Comparison of ENCODE assay signal across 1 cellular context in the genomic region with DNA sequence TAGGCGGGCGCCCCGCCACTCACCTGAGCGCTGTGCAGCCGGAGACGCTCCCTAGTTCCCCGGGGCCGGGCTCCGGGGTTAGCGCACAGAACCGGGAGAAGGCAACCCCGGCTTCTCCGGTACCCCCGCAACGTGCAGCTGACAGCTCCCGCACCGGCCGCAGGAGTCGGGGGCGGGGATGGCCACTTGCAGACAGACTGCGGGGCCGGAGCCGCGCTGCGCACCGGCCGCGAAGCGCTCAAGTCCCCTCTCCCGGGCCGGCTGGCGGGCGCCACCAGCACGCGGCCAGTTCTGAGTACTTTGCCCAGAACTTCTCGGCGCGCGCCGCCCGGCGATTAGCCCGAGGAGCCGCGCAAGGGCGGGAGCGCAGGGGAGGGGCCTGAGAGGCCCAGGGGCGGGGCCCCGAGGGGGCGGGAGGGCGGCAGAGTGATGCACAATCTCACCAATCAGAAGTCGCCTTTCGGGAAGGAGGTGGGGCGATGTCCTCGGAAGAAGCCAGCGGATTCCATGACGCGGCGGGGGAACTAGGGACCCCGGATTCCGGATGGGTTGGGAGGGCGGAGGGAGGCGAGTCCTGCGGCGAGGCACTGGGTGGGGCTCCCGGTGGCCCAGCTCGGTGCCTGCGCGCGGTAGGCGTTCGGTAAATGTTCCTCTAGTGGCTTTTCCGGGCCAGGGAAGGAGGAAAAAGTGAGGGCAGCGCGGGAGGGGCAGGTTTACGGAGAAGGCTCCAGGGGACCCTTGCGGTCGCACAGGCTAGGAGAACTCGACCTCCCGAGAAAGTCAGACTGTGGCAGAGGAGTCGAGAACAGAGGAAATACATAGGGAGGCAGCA.
A peak's percentile ranks its signal among the peaks of the same experiment; 100 is the strongest.
TF ChIP-seq lines count a peak whose summit lies in the region.

A gene with protein sequence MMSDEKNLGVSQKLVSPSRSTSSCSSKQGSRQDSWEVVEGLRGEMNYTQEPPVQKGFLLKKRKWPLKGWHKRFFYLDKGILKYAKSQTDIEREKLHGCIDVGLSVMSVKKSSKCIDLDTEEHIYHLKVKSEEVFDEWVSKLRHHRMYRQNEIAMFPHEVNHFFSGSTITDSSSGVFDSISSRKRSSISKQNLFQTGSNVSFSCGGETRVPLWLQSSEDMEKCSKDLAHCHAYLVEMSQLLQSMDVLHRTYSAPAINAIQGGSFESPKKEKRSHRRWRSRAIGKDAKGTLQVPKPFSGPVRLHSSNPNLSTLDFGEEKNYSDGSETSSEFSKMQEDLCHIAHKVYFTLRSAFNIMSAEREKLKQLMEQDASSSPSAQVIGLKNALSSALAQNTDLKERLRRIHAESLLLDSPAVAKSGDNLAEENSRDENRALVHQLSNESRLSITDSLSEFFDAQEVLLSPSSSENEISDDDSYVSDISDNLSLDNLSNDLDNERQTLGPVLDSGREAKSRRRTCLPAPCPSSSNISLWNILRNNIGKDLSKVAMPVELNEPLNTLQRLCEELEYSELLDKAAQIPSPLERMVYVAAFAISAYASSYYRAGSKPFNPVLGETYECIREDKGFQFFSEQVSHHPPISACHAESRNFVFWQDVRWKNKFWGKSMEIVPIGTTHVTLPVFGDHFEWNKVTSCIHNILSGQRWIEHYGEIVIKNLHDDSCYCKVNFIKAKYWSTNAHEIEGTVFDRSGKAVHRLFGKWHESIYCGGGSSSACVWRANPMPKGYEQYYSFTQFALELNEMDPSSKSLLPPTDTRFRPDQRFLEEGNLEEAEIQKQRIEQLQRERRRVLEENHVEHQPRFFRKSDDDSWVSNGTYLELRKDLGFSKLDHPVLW (minus strand): TSS at position 316 of the 832 bp plus-strand sequence. CDS start 87,706 bp downstream, outside the sequence.

TF ChIP-seq in HepG2, 621 proteins besides CTCF, POLR2A, EP300 and RAD21 (continued from another document and continues in another):
- TF ChIP-seq, protein P1, sequence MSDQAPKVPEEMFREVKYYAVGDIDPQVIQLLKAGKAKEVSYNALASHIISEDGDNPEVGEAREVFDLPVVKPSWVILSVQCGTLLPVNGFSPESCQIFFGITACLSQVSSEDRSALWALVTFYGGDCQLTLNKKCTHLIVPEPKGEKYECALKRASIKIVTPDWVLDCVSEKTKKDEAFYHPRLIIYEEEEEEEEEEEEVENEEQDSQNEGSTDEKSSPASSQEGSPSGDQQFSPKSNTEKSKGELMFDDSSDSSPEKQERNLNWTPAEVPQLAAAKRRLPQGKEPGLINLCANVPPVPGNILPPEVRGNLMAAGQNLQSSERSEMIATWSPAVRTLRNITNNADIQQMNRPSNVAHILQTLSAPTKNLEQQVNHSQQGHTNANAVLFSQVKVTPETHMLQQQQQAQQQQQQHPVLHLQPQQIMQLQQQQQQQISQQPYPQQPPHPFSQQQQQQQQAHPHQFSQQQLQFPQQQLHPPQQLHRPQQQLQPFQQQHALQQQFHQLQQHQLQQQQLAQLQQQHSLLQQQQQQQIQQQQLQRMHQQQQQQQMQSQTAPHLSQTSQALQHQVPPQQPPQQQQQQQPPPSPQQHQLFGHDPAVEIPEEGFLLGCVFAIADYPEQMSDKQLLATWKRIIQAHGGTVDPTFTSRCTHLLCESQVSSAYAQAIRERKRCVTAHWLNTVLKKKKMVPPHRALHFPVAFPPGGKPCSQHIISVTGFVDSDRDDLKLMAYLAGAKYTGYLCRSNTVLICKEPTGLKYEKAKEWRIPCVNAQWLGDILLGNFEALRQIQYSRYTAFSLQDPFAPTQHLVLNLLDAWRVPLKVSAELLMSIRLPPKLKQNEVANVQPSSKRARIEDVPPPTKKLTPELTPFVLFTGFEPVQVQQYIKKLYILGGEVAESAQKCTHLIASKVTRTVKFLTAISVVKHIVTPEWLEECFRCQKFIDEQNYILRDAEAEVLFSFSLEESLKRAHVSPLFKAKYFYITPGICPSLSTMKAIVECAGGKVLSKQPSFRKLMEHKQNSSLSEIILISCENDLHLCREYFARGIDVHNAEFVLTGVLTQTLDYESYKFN (CRISPR knock-in tag; conservative IDR thresholded peaks at IDR 0.05), result no peak
- TF ChIP-seq KDM3A (CRISPR knock-in tag; IDR thresholded peaks at IDR 0.05; ENCODE audit: low read depth) (peak; percentile 39; the same call in 1 of the 2 replicates), SP2 (CRISPR knock-in tag; IDR thresholded peaks at IDR 0.05) (peak; percentile 93), ZNF652 (CRISPR knock-in tag; IDR thresholded peaks at IDR 0.05; ENCODE audit: borderline replicate concordance, low read depth) (no peak), RBAK (CRISPR knock-in tag; IDR thresholded peaks at IDR 0.05) (no peak), ZNF615 (CRISPR knock-in tag; IDR thresholded peaks at IDR 0.05; ENCODE audit: borderline replicate concordance) (no peak), ZNF740 (CRISPR knock-in tag; IDR thresholded peaks at IDR 0.05) (no peak), CENPX (CRISPR knock-in tag; IDR thresholded peaks at IDR 0.05) (no peak), ZFP1 (CRISPR knock-in tag; IDR thresholded peaks at IDR 0.05) (no peak), ZBTB33 (CRISPR knock-in tag; IDR thresholded peaks at IDR 0.05) (no peak), NFIC (IDR thresholded peaks at IDR 0.05; ENCODE audit: low read length) (no peak), FIP1L1 (IDR thresholded peaks at IDR 0.05; ENCODE audit: borderline replicate concordance, insufficient read depth, low read depth, low read length) (no peak), CHD4 (IDR thresholded peaks at IDR 0.05; ENCODE audit: borderline replicate concordance, low read length) (no peak), ZNF619 (CRISPR knock-in tag; IDR thresholded peaks at IDR 0.05) (no peak), ZNF761 (CRISPR knock-in tag; conservative IDR thresholded peaks at IDR 0.05) (0 out of 2 replicates have a peak, but pooled peaks have one; percentile 33), ZNF792 (CRISPR knock-in tag; IDR thresholded peaks at IDR 0.05) (no peak; the same call in 1 of the 2 replicates), JUN (CRISPR knock-in tag; IDR thresholded peaks at IDR 0.05) (no peak), ADNP (CRISPR knock-in tag; IDR thresholded peaks at IDR 0.05) (no peak), ZNF30 (CRISPR knock-in tag; IDR thresholded peaks at IDR 0.05) (no peak), RBM22 (optimal IDR thresholded peaks at IDR 0.05; ENCODE audit: low read length) (no peak), DPF2 (CRISPR knock-in tag; IDR thresholded peaks at IDR 0.05; ENCODE audit: borderline replicate concordance, low read depth) (no peak), MXI1 (IDR thresholded peaks at IDR 0.05; ENCODE audit: borderline replicate concordance, low read depth, low read length) (peak; percentile 75; the same call in 2 of the 3 replicates), ZNF747 (CRISPR knock-in tag; IDR thresholded peaks at IDR 0.05; ENCODE audit: borderline replicate concordance) (peak; percentile 77), GTF3A (CRISPR knock-in tag; conservative IDR thresholded peaks at IDR 0.05) (no peak), ZNF292 (CRISPR knock-in tag; IDR thresholded peaks at IDR 0.05; ENCODE audit: borderline replicate concordance, low read depth) (no peak), FOXP1 (IDR thresholded peaks at IDR 0.05) (no peak), FOXP1 (CRISPR knock-in tag; IDR thresholded peaks at IDR 0.05) (no peak), ZSCAN31 (CRISPR knock-in tag; IDR thresholded peaks at IDR 0.05; ENCODE audit: low read depth) (peak; percentile 84), NPAS2 (CRISPR knock-in tag; IDR thresholded peaks at IDR 0.05; ENCODE audit: borderline replicate concordance) (no peak), MXD1 (CRISPR knock-in tag; IDR thresholded peaks at IDR 0.05) (peak; percentile 94)
- TF ChIP-seq, protein P2, sequence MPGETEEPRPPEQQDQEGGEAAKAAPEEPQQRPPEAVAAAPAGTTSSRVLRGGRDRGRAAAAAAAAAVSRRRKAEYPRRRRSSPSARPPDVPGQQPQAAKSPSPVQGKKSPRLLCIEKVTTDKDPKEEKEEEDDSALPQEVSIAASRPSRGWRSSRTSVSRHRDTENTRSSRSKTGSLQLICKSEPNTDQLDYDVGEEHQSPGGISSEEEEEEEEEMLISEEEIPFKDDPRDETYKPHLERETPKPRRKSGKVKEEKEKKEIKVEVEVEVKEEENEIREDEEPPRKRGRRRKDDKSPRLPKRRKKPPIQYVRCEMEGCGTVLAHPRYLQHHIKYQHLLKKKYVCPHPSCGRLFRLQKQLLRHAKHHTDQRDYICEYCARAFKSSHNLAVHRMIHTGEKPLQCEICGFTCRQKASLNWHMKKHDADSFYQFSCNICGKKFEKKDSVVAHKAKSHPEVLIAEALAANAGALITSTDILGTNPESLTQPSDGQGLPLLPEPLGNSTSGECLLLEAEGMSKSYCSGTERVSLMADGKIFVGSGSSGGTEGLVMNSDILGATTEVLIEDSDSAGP (CRISPR knock-in tag; IDR thresholded peaks at IDR 0.05; ENCODE audit: borderline replicate concordance), result 0 out of 2 replicates have a peak, but pooled peaks have one; percentile 28
- TF ChIP-seq, protein P3, sequence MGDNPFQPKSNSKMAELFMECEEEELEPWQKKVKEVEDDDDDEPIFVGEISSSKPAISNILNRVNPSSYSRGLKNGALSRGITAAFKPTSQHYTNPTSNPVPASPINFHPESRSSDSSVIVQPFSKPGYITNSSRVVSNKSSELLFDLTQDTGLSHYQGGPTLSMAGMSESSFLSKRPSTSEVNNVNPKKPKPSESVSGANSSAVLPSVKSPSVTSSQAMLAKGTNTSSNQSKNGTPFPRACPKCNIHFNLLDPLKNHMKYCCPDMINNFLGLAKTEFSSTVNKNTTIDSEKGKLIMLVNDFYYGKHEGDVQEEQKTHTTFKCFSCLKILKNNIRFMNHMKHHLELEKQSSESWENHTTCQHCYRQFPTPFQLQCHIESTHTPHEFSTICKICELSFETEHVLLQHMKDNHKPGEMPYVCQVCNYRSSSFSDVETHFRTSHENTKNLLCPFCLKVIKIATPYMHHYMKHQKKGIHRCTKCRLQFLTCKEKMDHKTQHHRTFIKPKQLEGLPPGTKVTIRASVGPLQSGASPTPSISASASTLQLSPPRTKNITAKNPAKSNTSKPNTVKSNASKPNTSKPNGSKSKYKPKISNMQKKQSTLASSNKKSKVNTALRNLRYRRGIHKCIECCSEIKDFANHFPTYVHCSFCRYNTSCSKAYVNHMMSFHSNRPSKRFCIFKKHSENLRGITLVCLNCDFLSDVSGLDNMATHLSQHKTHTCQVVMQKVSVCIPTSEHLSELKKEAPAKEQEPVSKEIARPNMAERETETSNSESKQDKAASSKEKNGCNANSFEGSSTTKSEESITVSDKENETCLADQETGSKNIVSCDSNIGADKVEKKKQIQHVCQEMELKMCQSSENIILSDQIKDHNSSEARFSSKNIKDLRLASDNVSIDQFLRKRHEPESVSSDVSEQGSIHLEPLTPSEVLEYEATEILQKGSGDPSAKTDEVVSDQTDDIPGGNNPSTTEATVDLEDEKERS (CRISPR knock-in tag; IDR thresholded peaks at IDR 0.05), result peak; percentile 20; the same call in 1 of the 2 replicates
- TF ChIP-seq, protein P4, sequence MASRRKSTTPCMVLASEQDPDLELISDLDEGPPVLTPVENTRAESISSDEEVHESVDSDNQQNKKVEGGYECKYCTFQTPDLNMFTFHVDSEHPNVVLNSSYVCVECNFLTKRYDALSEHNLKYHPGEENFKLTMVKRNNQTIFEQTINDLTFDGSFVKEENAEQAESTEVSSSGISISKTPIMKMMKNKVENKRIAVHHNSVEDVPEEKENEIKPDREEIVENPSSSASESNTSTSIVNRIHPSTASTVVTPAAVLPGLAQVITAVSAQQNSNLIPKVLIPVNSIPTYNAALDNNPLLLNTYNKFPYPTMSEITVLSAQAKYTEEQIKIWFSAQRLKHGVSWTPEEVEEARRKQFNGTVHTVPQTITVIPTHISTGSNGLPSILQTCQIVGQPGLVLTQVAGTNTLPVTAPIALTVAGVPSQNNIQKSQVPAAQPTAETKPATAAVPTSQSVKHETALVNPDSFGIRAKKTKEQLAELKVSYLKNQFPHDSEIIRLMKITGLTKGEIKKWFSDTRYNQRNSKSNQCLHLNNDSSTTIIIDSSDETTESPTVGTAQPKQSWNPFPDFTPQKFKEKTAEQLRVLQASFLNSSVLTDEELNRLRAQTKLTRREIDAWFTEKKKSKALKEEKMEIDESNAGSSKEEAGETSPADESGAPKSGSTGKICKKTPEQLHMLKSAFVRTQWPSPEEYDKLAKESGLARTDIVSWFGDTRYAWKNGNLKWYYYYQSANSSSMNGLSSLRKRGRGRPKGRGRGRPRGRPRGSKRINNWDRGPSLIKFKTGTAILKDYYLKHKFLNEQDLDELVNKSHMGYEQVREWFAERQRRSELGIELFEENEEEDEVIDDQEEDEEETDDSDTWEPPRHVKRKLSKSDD (CRISPR knock-in tag; IDR thresholded peaks at IDR 0.05; ENCODE audit: low read depth), result no peak
- TF ChIP-seq, protein P5, sequence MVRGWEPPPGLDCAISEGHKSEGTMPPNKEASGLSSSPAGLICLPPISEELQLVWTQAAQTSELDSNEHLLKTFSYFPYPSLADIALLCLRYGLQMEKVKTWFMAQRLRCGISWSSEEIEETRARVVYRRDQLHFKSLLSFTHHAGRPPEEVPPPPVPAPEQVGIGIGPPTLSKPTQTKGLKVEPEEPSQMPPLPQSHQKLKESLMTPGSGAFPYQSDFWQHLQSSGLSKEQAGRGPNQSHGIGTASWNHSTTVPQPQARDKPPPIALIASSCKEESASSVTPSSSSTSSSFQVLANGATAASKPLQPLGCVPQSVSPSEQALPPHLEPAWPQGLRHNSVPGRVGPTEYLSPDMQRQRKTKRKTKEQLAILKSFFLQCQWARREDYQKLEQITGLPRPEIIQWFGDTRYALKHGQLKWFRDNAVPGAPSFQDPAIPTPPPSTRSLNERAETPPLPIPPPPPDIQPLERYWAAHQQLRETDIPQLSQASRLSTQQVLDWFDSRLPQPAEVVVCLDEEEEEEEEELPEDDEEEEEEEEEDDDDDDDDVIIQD (CRISPR knock-in tag; IDR thresholded peaks at IDR 0.05; ENCODE audit: low read depth), result 0 out of 2 replicates have a peak, but pooled peaks have one; percentile 34
